In the genomic region with DNA sequence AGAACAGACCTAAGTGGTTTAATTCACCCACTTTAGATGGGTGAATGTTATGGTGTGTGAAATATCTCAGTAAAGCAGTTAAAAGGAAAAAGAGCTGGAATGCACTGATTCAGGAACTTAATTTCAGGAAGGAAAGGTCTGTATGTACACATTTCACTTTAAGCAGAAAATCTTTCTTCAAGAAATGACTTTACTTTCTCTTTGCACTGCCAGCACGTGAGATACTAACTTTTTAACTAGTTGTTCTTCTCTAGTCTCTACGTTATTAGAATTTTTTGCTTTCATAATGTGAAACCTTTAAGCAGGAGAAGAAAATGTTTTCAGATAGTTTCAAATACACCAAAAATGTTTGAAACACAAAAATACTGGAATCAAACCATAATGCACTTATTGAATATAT, we compare ENCODE assay signal across 20 cellular contexts. TPM values are rescaled to one million over a fixed set of nuclear protein-coding genes. Genes with fewer than 3 reads are reported as not detected.
A peak's percentile ranks its signal among the peaks of the same experiment; 100 is the strongest.
DNase-seq lines count a peak whose midpoint lies in the region; ATAC-seq, FAIRE-seq and TF ChIP-seq lines count a peak whose summit lies in the region.
"Had no signal": no experiment of that assay in that cellular context is flagged by ENCODE, and none has a peak within 500 bp of the region (broad histone marks: within the 10 kb centered on the region; RNA-seq: fewer than 3 reads in every experiment).

No MANE protein-coding gene starts in this region.

- H3K27ac ChIP-seq in ACC112 (ENCODE audit: low read depth, low read length) = no peak overlapping the region
- no peak overlapping the region for H3K27ac ChIP-seq in OCI-LY7 (ENCODE audit: low read depth, low read length, poor library complexity, severe bottlenecking)
- H3K27ac ChIP-seq in HepG2 (ENCODE audit: extremely low read length, insufficient read depth, low read length) = no peak overlapping the region
- H3K27ac ChIP-seq: ascending aorta, left ventricle myocardium inferior, parathyroid adenoma had no signal

- H3K4me3 ChIP-seq in ACC112 (ENCODE audit: low read depth, low read length) = peak overlapping the region; percentile 63
- H3K4me3 ChIP-seq in OCI-LY7 (ENCODE audit: low read depth, low read length, poor library complexity, severe bottlenecking) = no peak overlapping the region
- H3K4me3 ChIP-seq in HepG2 (replicated peaks in 1 of 3; ENCODE audit: insufficient read depth in 1 of 3, low read depth in 2 of 3, low read length in 3 of 3) = no peak overlapping the region; a peak in 1 of 6 replicates
- H3K4me3 ChIP-seq: heart left ventricle, left ventricle myocardium inferior had no signal

- no peak for FAIRE-seq in D721Med (lab: Jason Lieb, UNC)
- FAIRE-seq in HepG2 (lab: Jason Lieb, UNC) = no peak
- FAIRE-seq: RCC 7860 had no signal

- no peaks in the 10 kb centered on the region for H3K9me3 Mint-ChIP-seq in progenitor cell of endocrine pancreas (ENCODE audit: low read depth)
- H3K9me3 Mint-ChIP-seq: endodermal cell had no signal

- H3K36me3 Mint-ChIP-seq in progenitor cell of endocrine pancreas (ENCODE audit: insufficient read depth) = no peaks in the 10 kb centered on the region

- CTCF ChIA-PET in OCI-LY7 (lab: Charles Lee; ENCODE audit: unreplicated experiment) (no interaction called here), HepG2 (lab: Yijun Ruan, JAX; ENCODE audit: low intra/inter-chr PET ratio, low total read pairs) (no interaction called here)

- H3K4me1 Mint-ChIP-seq in progenitor cell of endocrine pancreas (ENCODE audit: low read depth) = no peaks in the 10 kb centered on the region

- H3K9me3 ChIP-seq in OCI-LY7 (ENCODE audit: low read length) (no peaks in the 10 kb centered on the region), HepG2 (ENCODE audit: low read length) (no peaks in the 10 kb centered on the region)
- H3K9me3 ChIP-seq: ascending aorta had no signal

- no peak overlapping the region for H3K4me3 Mint-ChIP-seq in progenitor cell of endocrine pancreas (ENCODE audit: low read depth)
- H3K4me3 Mint-ChIP-seq: endodermal cell had no signal

- H3K36me3 ChIP-seq in ACC112 (ENCODE audit: insufficient read depth, low read length) (no peaks in the 10 kb centered on the region), OCI-LY7 (ENCODE audit: insufficient read depth, low read length) (no peaks in the 10 kb centered on the region), HepG2 (replicated peaks in 1 of 2; ENCODE audit: control insufficient read depth in 1 of 2, insufficient read depth in 2 of 2, low read length in 2 of 2) (no peaks in the 10 kb centered on the region)
- H3K36me3 ChIP-seq: ascending aorta, heart left ventricle, left ventricle myocardium inferior had no signal

- H2AFZ ChIP-seq in ACC112 (ENCODE audit: low read length, unreplicated experiment) (peak overlapping the region; percentile 86), OCI-LY7 (ENCODE audit: low read length) (peak overlapping the region; percentile 70), HepG2 (ENCODE audit: low read length) (no peak overlapping the region)
- H2AFZ ChIP-seq: parathyroid adenoma had no signal

- no peak for DNase-seq in OCI-LY7 (ENCODE audit: low spot score)
- DNase-seq in fibroblast of peridontal ligament (ENCODE audit: extremely low read depth) = peak; percentile 39
- DNase-seq in stimulated activated CD4-positive, alpha-beta T cell treated with anti-CD3 and anti-CD28 coated beads, Interleukin-2, amount 100 ng/mL, for 48 hours = no peak
- no peak for DNase-seq in progenitor cell of endocrine pancreas (ENCODE audit: low spot score, unreplicated experiment)
- no peak for DNase-seq in D721Med (ENCODE audit: insufficient read length, low spot score)
- DNase-seq in HepG2 (ENCODE audit: low spot score) = no peak
- DNase-seq: endodermal cell; GF-D8; heart left ventricle; left ventricle myocardium inferior; NCI-H1048; NCI-H226; stimulated activated CD4-positive, alpha-beta T cell treated with anti-CD3 and anti-CD28 coated beads, Interleukin-4, amount 100 ng/mL, for 1 hour; stimulated activated naive CD4-positive, alpha-beta T cell; T1000 had no signal

- POLR2A ChIA-PET in OCI-LY7 (lab: Charles Lee) = no interaction called here
- POLR2A ChIA-PET in HepG2 (lab: Yijun Ruan, JAX) = no interaction called here

- TF ChIP-seq CTCF in OCI-LY7 (conservative IDR thresholded peaks at IDR 0.05; ENCODE audit: low read length) = no peak
- no peak for TF ChIP-seq CTCF in progenitor cell of endocrine pancreas (IDR thresholded peaks at IDR 0.05; ENCODE audit: unreplicated experiment)
- no peak for TF ChIP-seq CTCF in D721Med (IDR thresholded peaks at IDR 0.05; ENCODE audit: insufficient read depth, missing control alignments)
- no peak for TF ChIP-seq CTCF in HepG2 (CRISPR knock-in tag; IDR thresholded peaks at IDR 0.05)

- no peaks in the 10 kb centered on the region for H3K27me3 Mint-ChIP-seq in progenitor cell of endocrine pancreas

- in situ Hi-C loops in HepG2 (cut with HindIII; ENCODE audit: extremely low pct_ligation_motif_present, low pct_unique_long_range_greater_than_20kb) = no loop called here

- intact Hi-C loops in OCI-LY7 (cut with micrococcal nuclease; ENCODE audit: unreplicated experiment) (no loop called here), HepG2 (cut with micrococcal nuclease; ENCODE audit: unreplicated experiment) (no loop called here)

- no peak overlapping the region for H3K27ac Mint-ChIP-seq in progenitor cell of endocrine pancreas
- H3K27ac Mint-ChIP-seq: endodermal cell had no signal

- TF ChIP-seq EP300 in HepG2 (IDR thresholded peaks at IDR 0.05; ENCODE audit: low read depth in 2 of 2, low read length in 2 of 2) = no peak
- no peak for TF ChIP-seq EP300 in HepG2 (CRISPR knock-in tag; IDR thresholded peaks at IDR 0.05; ENCODE audit: borderline replicate concordance)

- no peaks in the 10 kb centered on the region for H3K9me2 ChIP-seq in OCI-LY7 (ENCODE audit: insufficient read depth, low read length)

- no TSS peak for BruUV-seq in OCI-LY7 (replicated peaks; lab: Mats Ljungman, UMichigan)
- no TSS peak for BruUV-seq in HepG2 (replicated peaks; lab: Mats Ljungman, UMichigan)

- H3K79me2 ChIP-seq in ACC112 (ENCODE audit: control insufficient read depth, insufficient read depth, low read length, unreplicated experiment) (no peaks in the 10 kb centered on the region), OCI-LY7 (ENCODE audit: insufficient read depth, low read depth, low read length) (no peaks in the 10 kb centered on the region), HepG2 (ENCODE audit: insufficient read depth, low read length) (no peaks in the 10 kb centered on the region)
- H3K79me2 ChIP-seq: parathyroid adenoma had no signal

- no peak for TF ChIP-seq RAD21 in HepG2 (CRISPR knock-in tag; IDR thresholded peaks at IDR 0.05)

- H4K20me1 ChIP-seq in OCI-LY7 (ENCODE audit: insufficient read depth, low read length) = no peaks in the 10 kb centered on the region
- no peaks in the 10 kb centered on the region for H4K20me1 ChIP-seq in HepG2 (ENCODE audit: insufficient read depth, low read length)

- H3K4me2 ChIP-seq in OCI-LY7 (ENCODE audit: low read length) (peak overlapping the region; percentile 11; the same call in 1 of the 2 replicates), HepG2 (ENCODE audit: low read depth, low read length) (no peak overlapping the region)

- H3K4me1 ChIP-seq in ACC112 (ENCODE audit: control insufficient read depth, insufficient read depth, low read length, unreplicated experiment) (peaks cover 5% of the 10 kb centered on the region), OCI-LY7 (ENCODE audit: insufficient read depth, low read length, poor library complexity, severe bottlenecking) (no peaks in the 10 kb centered on the region), HepG2 (ENCODE audit: insufficient read depth, low read length) (no peaks in the 10 kb centered on the region)
- H3K4me1 ChIP-seq: ascending aorta, left ventricle myocardium inferior, parathyroid adenoma had no signal

- no peak overlapping the region for H3K9ac ChIP-seq in HepG2 (ENCODE audit: insufficient read depth, low read depth, low read length)
- H3K9ac ChIP-seq: parathyroid adenoma had no signal

- TF ChIP-seq POLR2A in HepG2 (IDR thresholded peaks at IDR 0.05; ENCODE audit: insufficient read depth in 1 of 2, low read depth in 2 of 2, low read length in 2 of 2) = no peak

- ATAC-seq in GM18867 (IDR thresholded peaks at IDR 0.05; ENCODE audit: unreplicated experiment) (peak; percentile 64), HepG2 (no peak)
- ATAC-seq: heart left ventricle had no signal

- H3K27me3 ChIP-seq in ACC112 (ENCODE audit: insufficient read depth, low read length) (no peaks in the 10 kb centered on the region), HepG2 (ENCODE audit: control insufficient read depth in 1 of 2, insufficient read depth in 2 of 2, low read length in 2 of 2) (no peaks in the 10 kb centered on the region)
- H3K27me3 ChIP-seq: ascending aorta, heart left ventricle had no signal

- WGBS in HepG2 (ENCODE audit: low lambda C conversion rate) = 2% methylated on average over 2 of the region's 2 CpGs

RNA-seq across cellular contexts. Expression of gene C4orf46, which starts 18.8 kb away (rescaled TPM):
- total RNA-seq in OCI-LY7 (2014; rRNA removed; shearing (Covaris generic)) = 18.3 and 30.4 TPM in 2 replicates
- 23.9 and 28.9 TPM in 2 replicates for total RNA-seq in OCI-LY7 (2022)
- total RNA-seq in progenitor cell of endocrine pancreas = 18.2 and 20.1 TPM in 2 replicates
- 10.4 and 16.7 TPM in 2 replicates for total RNA-seq in HepG2 (2016; rRNA removed; fragmentation: Illumina TruSeq; extraction: Trizol)
- total RNA-seq in HepG2 (2016; cell fraction: cytosol; rRNA removed; fragmentation: Illumina TruSeq; extraction: Trizol; ENCODE audit: low read depth) = 1.1 and 1.7 TPM in 2 replicates
- 10.1 and 15.4 TPM in 2 replicates for total RNA-seq in HepG2 (2016; cell fraction: insoluble cytoplasmic fraction; rRNA removed; fragmentation: Illumina TruSeq; extraction: Trizol)
- 6.0 and 7.4 TPM in 2 replicates for total RNA-seq in HepG2 (2016; cell fraction: membrane; rRNA removed; fragmentation: Illumina TruSeq; extraction: Trizol)
- total RNA-seq in HepG2 (2016; cell fraction: nucleus; rRNA removed; fragmentation: Illumina TruSeq; extraction: Trizol) = 7.4 and 8.1 TPM in 2 replicates
- 5.4 and 8.5 TPM in 2 replicates for polyA plus RNA-seq in HepG2 (2011; rRNA removed)
- polyA plus RNA-seq in HepG2 (2011; cell fraction: cytosol; rRNA removed) = 2.6 and 3.0 TPM in 2 replicates
- polyA plus RNA-seq in HepG2 (2011; cell fraction: nucleus; rRNA removed) = 1.3 and 2.1 TPM in 2 replicates
- polyA plus RNA-seq in HepG2 (2012) = 3.0 and 5.0 TPM in 2 replicates
- polyA plus RNA-seq in HepG2 (2016; cell fraction: cytosol; fragmentation: Illumina TruSeq; extraction: Trizol; ENCODE audit: low read depth) = 0.98 and 1.2 TPM in 2 replicates
- polyA plus RNA-seq in HepG2 (2016; cell fraction: insoluble cytoplasmic fraction; fragmentation: Illumina TruSeq; extraction: Trizol; ENCODE audit: low read depth) = 22.6 and 22.9 TPM in 2 replicates
- 5.1 and 5.5 TPM in 2 replicates for polyA plus RNA-seq in HepG2 (2016; cell fraction: membrane; fragmentation: Illumina TruSeq; extraction: Trizol; ENCODE audit: low read depth)
- 10.1 and 10.7 TPM in 2 replicates for polyA plus RNA-seq in HepG2 (2016; cell fraction: nucleus; fragmentation: Illumina TruSeq; extraction: Trizol; ENCODE audit: insufficient read depth, low read depth)
- polyA minus RNA-seq in HepG2 (2011; rRNA and poly(A)+ RNA removed; ENCODE audit: low replicate concordance) = 1.7 TPM in 2 replicates
- polyA minus RNA-seq in HepG2 (2011; cell fraction: cytosol; rRNA and poly(A)+ RNA removed) = 2.9 and 3.5 TPM in 2 replicates
- 3.0 and 4.0 TPM in 2 replicates for polyA minus RNA-seq in HepG2 (2011; cell fraction: nucleus; rRNA and poly(A)+ RNA removed)

RNA-seq across cellular contexts. Expression of gene ETFDH, which starts 19.2 kb away (rescaled TPM):
- total RNA-seq in OCI-LY7 (2014; rRNA removed; shearing (Covaris generic)) = 13.3 and 17.6 TPM in 2 replicates
- total RNA-seq in OCI-LY7 (2022) = 18.9 and 19.2 TPM in 2 replicates
- total RNA-seq in progenitor cell of endocrine pancreas = 19.9 and 22.5 TPM in 2 replicates
- 13.5 and 14.7 TPM in 2 replicates for total RNA-seq in HepG2 (2016; rRNA removed; fragmentation: Illumina TruSeq; extraction: Trizol)
- total RNA-seq in HepG2 (2016; cell fraction: cytosol; rRNA removed; fragmentation: Illumina TruSeq; extraction: Trizol; ENCODE audit: low read depth) = 1.3 and 2.5 TPM in 2 replicates
- total RNA-seq in HepG2 (2016; cell fraction: insoluble cytoplasmic fraction; rRNA removed; fragmentation: Illumina TruSeq; extraction: Trizol) = 13.3 and 15.5 TPM in 2 replicates
- 5.0 and 6.4 TPM in 2 replicates for total RNA-seq in HepG2 (2016; cell fraction: membrane; rRNA removed; fragmentation: Illumina TruSeq; extraction: Trizol)
- total RNA-seq in HepG2 (2016; cell fraction: nucleus; rRNA removed; fragmentation: Illumina TruSeq; extraction: Trizol) = 9.4 and 10.2 TPM in 2 replicates
- 15.3 and 17.8 TPM in 2 replicates for polyA plus RNA-seq in HepG2 (2011; rRNA removed)
- polyA plus RNA-seq in HepG2 (2011; cell fraction: cytosol; rRNA removed) = 8.7 and 14.2 TPM in 2 replicates
- 16.8 and 22.3 TPM in 2 replicates for polyA plus RNA-seq in HepG2 (2011; cell fraction: nucleus; rRNA removed)
- 14.6 and 17.9 TPM in 2 replicates for polyA plus RNA-seq in HepG2 (2012)
- 1.8 and 2.1 TPM in 2 replicates for polyA plus RNA-seq in HepG2 (2016; cell fraction: cytosol; fragmentation: Illumina TruSeq; extraction: Trizol; ENCODE audit: low read depth)
- polyA plus RNA-seq in HepG2 (2016; cell fraction: insoluble cytoplasmic fraction; fragmentation: Illumina TruSeq; extraction: Trizol; ENCODE audit: low read depth) = 12.4 and 13.8 TPM in 2 replicates
- polyA plus RNA-seq in HepG2 (2016; cell fraction: membrane; fragmentation: Illumina TruSeq; extraction: Trizol; ENCODE audit: low read depth) = 2.8 and 4.3 TPM in 2 replicates
- polyA plus RNA-seq in HepG2 (2016; cell fraction: nucleus; fragmentation: Illumina TruSeq; extraction: Trizol; ENCODE audit: insufficient read depth, low read depth) = 14.5 and 18.5 TPM in 2 replicates
- polyA minus RNA-seq in HepG2 (2011; rRNA and poly(A)+ RNA removed; ENCODE audit: low replicate concordance) = 1.8 and 8.8 TPM in 2 replicates
- polyA minus RNA-seq in HepG2 (2011; cell fraction: cytosol; rRNA and poly(A)+ RNA removed) = 8.0 and 13.9 TPM in 2 replicates
- 19.4 and 23.9 TPM in 2 replicates for polyA minus RNA-seq in HepG2 (2011; cell fraction: nucleus; rRNA and poly(A)+ RNA removed)
